10 cellular contexts compared by ENCODE assay signal in genomic region chr16:13956635-13957196, GRCh38. TPM values are rescaled to one million over a fixed set of nuclear protein-coding genes. Genes with fewer than 3 reads are reported as not detected.
DNase-seq lines count a peak whose midpoint lies in the region; TF ChIP-seq lines count a peak whose summit lies in the region.
"Had no signal": no experiment of that assay in that cellular context is flagged by ENCODE, and none has a peak within 500 bp of the region (broad histone marks: within the 10 kb centered on the region; RNA-seq: fewer than 3 reads in every experiment).

No MANE protein-coding gene starts in this region.

- H2AFZ ChIP-seq in OCI-LY3 (ENCODE audit: low read depth, low read length), result peak overlapping the region; percentile 3; the same call in 1 of the 2 replicates

- no peaks in the 10 kb centered on the region; the same call in 1 of the 2 replicates for H3K9me3 ChIP-seq in OCI-LY3 (ENCODE audit: insufficient read depth, low read length)
- no peaks in the 10 kb centered on the region for H3K9me3 ChIP-seq in esophagus squamous epithelium

- H3K4me3 ChIP-seq in OCI-LY3 (ENCODE audit: low read length) (peak overlapping the region; percentile 77), esophagus squamous epithelium (peak overlapping the region in 3 of 4 donors; percentile 27 to 58 (median 30))

- TF ChIP-seq CTCF in OCI-LY3 (IDR thresholded peaks at IDR 0.05; ENCODE audit: low read depth, low read length) (no peak), esophagus squamous epithelium (IDR thresholded peaks at IDR 0.05) (no peak)

- peak overlapping the region; percentile 100 for H3K4me2 ChIP-seq in OCI-LY3 (ENCODE audit: low read length)

- no peaks in the 10 kb centered on the region for H3K27me3 ChIP-seq in OCI-LY3 (ENCODE audit: low read depth, low read length)
- H3K27me3 ChIP-seq in esophagus squamous epithelium, result no peaks in the 10 kb centered on the region

- peak overlapping the region; percentile 47 for H3K4me3 Mint-ChIP-seq in activated naive CD4-positive, alpha-beta T cell treated with anti-CD3 and anti-CD28 coated beads, Interleukin-2, amount 50 U/mL, for 24 hours

- no peaks in the 10 kb centered on the region for H3K36me3 Mint-ChIP-seq in activated naive CD4-positive, alpha-beta T cell treated with anti-CD3 and anti-CD28 coated beads, Interleukin-2, amount 50 U/mL, for 24 hours

- in situ Hi-C loops in G401 (cut with HindIII; ENCODE audit: low sequenced_read_pairs), result no loop called here

- no peaks in the 10 kb centered on the region for H3K9me3 Mint-ChIP-seq in activated naive CD4-positive, alpha-beta T cell treated with anti-CD3 and anti-CD28 coated beads, Interleukin-2, amount 50 U/mL, for 24 hours
- H3K9me3 Mint-ChIP-seq: immature natural killer cell had no signal

- no peaks in the 10 kb centered on the region for H3K79me2 ChIP-seq in OCI-LY3 (ENCODE audit: low read length)

- no peak for DNase-seq in activated naive CD4-positive, alpha-beta T cell (lab: John Stamatoyannopoulos, UW)
- no peak for DNase-seq in esophagus squamous epithelium (lab: John Stamatoyannopoulos, UW)
- no peak for DNase-seq in stimulated activated CD4-positive, alpha-beta T cell treated with anti-CD3 and anti-CD28 coated beads, Interleukin-4, amount 100 ng/mL, for 24 hours
- DNase-seq in G401 (ENCODE audit: low spot score), result no peak
- DNase-seq in hippocampal formation (lab: John Stamatoyannopoulos, UW), result no peak
- DNase-seq: DND-41, immature natural killer cell had no signal

- intact Hi-C loops in esophagus squamous epithelium (cut with DNase I), result no loop called here

- peaks cover 8% of the 10 kb centered on the region for H3K27me3 Mint-ChIP-seq in activated naive CD4-positive, alpha-beta T cell treated with anti-CD3 and anti-CD28 coated beads, Interleukin-2, amount 50 U/mL, for 24 hours

- H3K4me1 ChIP-seq in OCI-LY3 (ENCODE audit: low read length) (peaks cover 54% of the 10 kb centered on the region), esophagus squamous epithelium (peaks cover 20 to 80% (median 31%) of the 10 kb centered on the region in 3 donors)

- H3K4me1 Mint-ChIP-seq in activated naive CD4-positive, alpha-beta T cell treated with anti-CD3 and anti-CD28 coated beads, Interleukin-2, amount 50 U/mL, for 24 hours, result peaks cover 13% of the 10 kb centered on the region
- H3K4me1 Mint-ChIP-seq: immature natural killer cell had no signal

- H3K27ac ChIP-seq in OCI-LY3 (ENCODE audit: low read length) (peak overlapping the region; percentile 99), esophagus squamous epithelium (peak overlapping the region; percentile 74 to 93 (median 86)), temporal lobe (ENCODE audit: low read depth, low read length) (peak overlapping the region; percentile 70)

- H3K36me3 ChIP-seq in OCI-LY3 (replicated peaks; ENCODE audit: low read depth, low read length), result peaks cover 3% of the 10 kb centered on the region
- no peaks in the 10 kb centered on the region for H3K36me3 ChIP-seq in esophagus squamous epithelium

- no peak overlapping the region for H3K27ac Mint-ChIP-seq in activated naive CD4-positive, alpha-beta T cell treated with anti-CD3 and anti-CD28 coated beads, Interleukin-2, amount 50 U/mL, for 24 hours
- H3K27ac Mint-ChIP-seq: immature natural killer cell had no signal

- TF ChIP-seq POLR2A in esophagus squamous epithelium (IDR thresholded peaks at IDR 0.05), result no peak

- H3K9ac ChIP-seq in OCI-LY3 (ENCODE audit: low read length), result peak overlapping the region; percentile 94

- H4K20me1 ChIP-seq in OCI-LY3 (ENCODE audit: insufficient read depth, low read length), result no peaks in the 10 kb centered on the region

- 20 to 22% methylated on average over 14 of the region's 14 CpGs for WGBS in esophagus squamous epithelium, 2 donors

RNA-seq across cellular contexts. Expression of gene ERCC4, which starts 36.8 kb away (rescaled TPM):
- total RNA-seq in esophagus squamous epithelium (1 to 10 TPM; 4.4 to 8.2 (median 4.8) TPM), temporal lobe (10.8 TPM)
- 5.3 and 6.2 TPM in 2 replicates for total RNA-seq in G401 (2014; rRNA removed; shearing (Covaris generic))
